ENCODE assay signal across 24 cellular contexts in the genomic region with DNA sequence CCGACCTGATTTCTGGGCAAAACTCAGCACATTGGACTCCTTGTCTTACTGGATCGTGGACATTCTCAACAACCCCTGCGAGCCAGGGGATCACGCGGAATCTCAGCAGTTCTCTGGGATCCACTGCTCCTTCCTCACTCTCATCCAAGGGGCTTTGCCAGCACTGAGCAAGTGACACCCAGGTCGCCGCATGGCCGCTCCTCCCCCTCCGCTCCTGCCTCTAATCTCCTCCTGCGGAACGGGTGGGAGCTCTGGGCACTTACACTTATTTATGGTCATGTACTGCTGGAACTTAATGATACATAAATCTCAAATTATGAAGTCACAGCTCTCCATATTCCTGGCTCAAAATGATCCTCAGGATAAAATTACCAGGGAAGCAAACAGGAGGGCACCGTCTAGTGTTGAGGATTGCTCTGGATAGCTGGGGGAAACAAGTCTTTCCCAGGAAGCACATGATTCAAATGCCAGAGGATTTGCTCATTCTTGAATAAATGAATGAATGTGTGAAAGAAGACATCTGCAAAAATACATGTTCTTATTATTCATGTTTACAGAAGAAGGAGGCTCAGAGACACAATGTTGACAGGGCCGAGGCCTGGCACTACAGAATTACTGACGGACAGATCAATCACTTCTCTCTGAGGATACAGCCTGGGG.
"Had no signal": no experiment of that assay in that cellular context is flagged by ENCODE, and none has a peak within 500 bp of the region (broad histone marks: within the 10 kb centered on the region; RNA-seq: fewer than 3 reads in every experiment).

No MANE protein-coding gene starts in this region.

- H3K36me3 ChIP-seq: adrenal gland, breast epithelium, heart right ventricle, left lung, ovary, prostate gland, uterus had no signal

- H3K9me3 ChIP-seq: adrenal gland, breast epithelium, left lung, ovary, prostate gland, testis, uterus had no signal

- DNase-seq: activated CD4-positive, alpha-beta T cell treated with anti-CD3 and anti-CD28 coated beads for 36 hours; activated CD4-positive, alpha-beta T cell treated with anti-CD3 and anti-CD28 coated beads, Interleukin-2, amount 50 U/mL, for 4 hours; activated CD8-positive, alpha-beta memory T cell treated with anti-CD3 and anti-CD28 coated beads, Interleukin-2, amount 50 U/mL, for 48 hours; activated naive CD4-positive, alpha-beta T cell; activated T-cell treated with anti-CD3 and anti-CD28 coated beads, Interleukin-2, amount 50 U/mL, for 4 hours; adrenal gland; cortex of kidney; foreskin fibroblast; heart right ventricle; kidney; left lung; naive thymus-derived CD8-positive, alpha-beta T cell; ovary; stimulated activated CD4-positive, alpha-beta T cell treated with anti-CD3 and anti-CD28 coated beads, Interleukin-15, amount 100 ng/mL, for 24 hours; stimulated activated naive B cell treated with anti-CD40 and anti-IgM and Interleukin-4, amounts not matched to agents 10 μg/mL and 1 μg/mL and 100 μg/mL, for 72 hours; T-helper 1 cell; testis; trophoblast cell; uterus had no signal

- H3K27ac ChIP-seq: adrenal gland, breast epithelium, epithelial cell of prostate, heart right ventricle, left lung, ovary, prostate gland, testis, uterus had no signal

- H3K4me1 ChIP-seq: adrenal gland, breast epithelium, heart right ventricle, left lung, prostate gland, testis, uterus had no signal

- ATAC-seq: activated CD4-positive, alpha-beta T cell treated with anti-CD3 and anti-CD28 coated beads for 36 hours; activated T-cell treated with anti-CD3 and anti-CD28 coated beads, Interleukin-2, amount 50 U/mL, for 4 hours; heart right ventricle; left lung; naive thymus-derived CD8-positive, alpha-beta T cell; stimulated activated naive B cell treated with anti-CD40 and anti-IgM and Interleukin-4, amounts not matched to agents 10 μg/mL and 1 μg/mL and 100 μg/mL, for 72 hours had no signal

- H3K4me3 ChIP-seq: adrenal gland, breast epithelium, heart right ventricle, left lung, lung, ovary, prostate gland, skin epidermis, testis, uterus had no signal

- H3K27me3 ChIP-seq: adrenal gland, ovary, testis, uterus had no signal
